ENCODE assay signal across 1 cellular context in the genomic region with DNA sequence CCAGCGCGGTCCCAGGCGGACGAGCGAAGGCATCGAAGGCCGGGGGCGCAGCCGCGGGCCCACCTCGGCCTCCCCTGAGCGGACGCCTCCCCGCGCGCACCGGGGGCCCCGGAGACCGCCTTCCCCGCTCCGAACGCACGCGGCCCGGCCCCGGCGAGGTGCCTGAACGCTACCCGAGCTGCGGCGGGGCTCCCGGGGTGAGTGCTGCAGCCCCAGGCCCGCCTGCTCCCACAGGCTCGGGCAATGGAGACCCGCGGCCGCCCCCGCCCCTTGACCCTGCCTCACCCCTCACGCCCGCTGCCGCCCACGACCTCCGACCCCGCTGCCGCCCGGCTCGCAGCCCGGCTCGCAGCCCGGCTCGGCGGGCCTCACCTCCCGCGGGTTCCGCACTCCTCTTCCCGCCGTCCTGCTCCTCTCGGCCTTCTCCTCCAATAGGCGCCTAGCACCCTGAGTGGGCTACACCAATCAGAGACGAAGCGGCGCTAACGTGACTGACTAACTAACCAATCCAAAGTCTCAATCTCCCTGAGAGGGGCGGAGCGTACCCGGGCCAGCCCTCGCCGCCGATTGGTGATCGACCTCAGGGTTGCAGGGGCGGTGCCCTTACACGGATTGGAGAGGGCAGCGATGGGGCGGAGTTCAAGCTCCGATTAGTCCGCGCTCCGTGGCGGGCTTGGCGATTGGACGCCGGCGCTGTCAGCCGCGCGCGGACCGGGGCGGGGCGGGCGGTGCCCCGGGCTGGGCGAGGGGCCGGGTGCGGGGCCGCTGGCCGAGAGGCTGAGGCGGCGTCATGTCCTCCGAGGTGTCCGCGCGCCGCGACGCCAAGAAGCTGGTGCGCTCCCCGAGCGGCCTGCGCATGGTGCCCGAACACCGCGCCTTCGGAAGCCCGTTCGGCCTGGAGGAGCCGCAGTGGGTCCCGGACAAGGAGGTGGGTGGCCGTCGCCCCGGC.
TF ChIP-seq lines count a peak whose summit lies in the region.

TSS of gene XRCC3 (minus strand) at position 400 of the 949 bp plus-strand sequence. CDS start 4,364 bp downstream, outside the sequence.
TSS of gene ZFYVE21 (plus strand) at position 759 of the 949 bp plus-strand sequence. CDS start at position 791, 32 bp downstream.

TF ChIP-seq in HepG2, 621 proteins besides CTCF, POLR2A, EP300 and RAD21 (continued from another document and continues in another):
- TF ChIP-seq GATAD1 (CRISPR knock-in tag; IDR thresholded peaks at IDR 0.05) (peak; percentile 86), CEBPZ (IDR thresholded peaks at IDR 0.05; ENCODE audit: low read length) (peak; percentile 70), NR2F6 (IDR thresholded peaks at IDR 0.05) (no peak), NR2F6 (CRISPR knock-in tag; IDR thresholded peaks at IDR 0.05) (peak; percentile 26; the same call in 1 of the 2 replicates), ZNF558 (CRISPR knock-in tag; IDR thresholded peaks at IDR 0.05; ENCODE audit: borderline replicate concordance) (peak; percentile 60; the same call in 1 of the 2 replicates), ZNF326 (CRISPR knock-in tag; IDR thresholded peaks at IDR 0.05; ENCODE audit: borderline replicate concordance) (no peak), RCOR2 (CRISPR knock-in tag; IDR thresholded peaks at IDR 0.05) (no peak), RBM22 (optimal IDR thresholded peaks at IDR 0.05; ENCODE audit: low read length) (no peak), REPIN1 (CRISPR knock-in tag; IDR thresholded peaks at IDR 0.05; ENCODE audit: borderline replicate concordance, low read depth) (0 out of 2 replicates have a peak, but pooled peaks have one; percentile 57), POLR2AphosphoS5 (IDR thresholded peaks at IDR 0.05; ENCODE audit: low read depth, low read length) (peak; percentile 42), PRMT3 (CRISPR knock-in tag; IDR thresholded peaks at IDR 0.05; ENCODE audit: borderline replicate concordance, low read depth) (no peak), ZNF230 (CRISPR knock-in tag; IDR thresholded peaks at IDR 0.05) (no peak), ZNF557 (CRISPR knock-in tag; IDR thresholded peaks at IDR 0.05) (no peak), ZGPAT (CRISPR knock-in tag; IDR thresholded peaks at IDR 0.05) (0 out of 2 replicates have a peak, but pooled peaks have one; percentile 15), CHD2 (IDR thresholded peaks at IDR 0.05; ENCODE audit: low read depth, low read length) (peak; percentile 63; the same call in 1 of the 2 replicates), ZNF772 (CRISPR knock-in tag; IDR thresholded peaks at IDR 0.05) (peak; percentile 39; the same call in 1 of the 2 replicates), ARID2 (CRISPR knock-in tag; IDR thresholded peaks at IDR 0.05; ENCODE audit: borderline replicate concordance) (no peak), KLF9 (CRISPR knock-in tag; IDR thresholded peaks at IDR 0.05; ENCODE audit: low read depth) (no peak), KDM5B (CRISPR knock-in tag; IDR thresholded peaks at IDR 0.05; ENCODE audit: borderline replicate concordance) (peak; percentile 77; the same call in 1 of the 2 replicates), ZBTB7B (CRISPR knock-in tag; IDR thresholded peaks at IDR 0.05) (peak; percentile 24; the same call in 1 of the 2 replicates), U2AF1 (optimal IDR thresholded peaks at IDR 0.05; ENCODE audit: low read depth, low read length) (no peak), ASH2L (IDR thresholded peaks at IDR 0.05; ENCODE audit: insufficient read length, low read depth, low read length) (peak; percentile 68), SALL2 (CRISPR knock-in tag; IDR thresholded peaks at IDR 0.05) (peak; percentile 24; the same call in 1 of the 2 replicates), ZBTB25 (CRISPR knock-in tag; IDR thresholded peaks at IDR 0.05) (no peak), ZFP1 (CRISPR knock-in tag; IDR thresholded peaks at IDR 0.05) (no peak), CBFB (CRISPR knock-in tag; IDR thresholded peaks at IDR 0.05) (no peak), PHF8 (CRISPR knock-in tag; IDR thresholded peaks at IDR 0.05) (peak; percentile 85), HHEX (CRISPR knock-in tag; IDR thresholded peaks at IDR 0.05) (no peak), SMARCC2 (IDR thresholded peaks at IDR 0.05) (no peak), ZNF546 (CRISPR knock-in tag; conservative IDR thresholded peaks at IDR 0.05) (peak; percentile 91), ZNF737 (CRISPR knock-in tag; IDR thresholded peaks at IDR 0.05; ENCODE audit: borderline replicate concordance) (no peak), ZNF430 (CRISPR knock-in tag; IDR thresholded peaks at IDR 0.05) (peak; percentile 62; the same call in 1 of the 2 replicates), ZNF709 (CRISPR knock-in tag; IDR thresholded peaks at IDR 0.05) (no peak; the same call in 1 of the 2 replicates)
- TF ChIP-seq, protein P1, sequence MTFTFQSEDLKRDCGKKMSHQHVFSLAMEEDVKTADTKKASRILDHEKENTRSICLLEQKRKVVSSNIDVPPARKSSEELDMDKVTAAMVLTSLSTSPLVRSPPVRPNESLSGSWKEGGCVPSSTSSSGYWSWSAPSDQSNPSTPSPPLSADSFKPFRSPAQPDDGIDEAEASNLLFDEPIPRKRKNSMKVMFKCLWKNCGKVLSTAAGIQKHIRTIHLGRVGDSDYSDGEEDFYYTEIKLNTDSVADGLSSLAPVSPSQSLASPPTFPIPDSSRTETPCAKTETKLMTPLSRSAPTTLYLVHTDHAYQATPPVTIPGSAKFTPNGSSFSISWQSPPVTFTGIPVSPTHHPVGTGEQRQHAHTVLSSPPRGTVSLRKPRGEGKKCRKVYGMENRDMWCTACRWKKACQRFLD (CRISPR knock-in tag; IDR thresholded peaks at IDR 0.05; ENCODE audit: borderline replicate concordance), result 0 out of 2 replicates have a peak, but pooled peaks have one; percentile 52
- TF ChIP-seq, protein P2, sequence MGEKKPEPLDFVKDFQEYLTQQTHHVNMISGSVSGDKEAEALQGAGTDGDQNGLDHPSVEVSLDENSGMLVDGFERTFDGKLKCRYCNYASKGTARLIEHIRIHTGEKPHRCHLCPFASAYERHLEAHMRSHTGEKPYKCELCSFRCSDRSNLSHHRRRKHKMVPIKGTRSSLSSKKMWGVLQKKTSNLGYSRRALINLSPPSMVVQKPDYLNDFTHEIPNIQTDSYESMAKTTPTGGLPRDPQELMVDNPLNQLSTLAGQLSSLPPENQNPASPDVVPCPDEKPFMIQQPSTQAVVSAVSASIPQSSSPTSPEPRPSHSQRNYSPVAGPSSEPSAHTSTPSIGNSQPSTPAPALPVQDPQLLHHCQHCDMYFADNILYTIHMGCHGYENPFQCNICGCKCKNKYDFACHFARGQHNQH (CRISPR knock-in tag; IDR thresholded peaks at IDR 0.05), result 0 out of 2 replicates have a peak, but pooled peaks have one; percentile 38
- TF ChIP-seq, protein P3, sequence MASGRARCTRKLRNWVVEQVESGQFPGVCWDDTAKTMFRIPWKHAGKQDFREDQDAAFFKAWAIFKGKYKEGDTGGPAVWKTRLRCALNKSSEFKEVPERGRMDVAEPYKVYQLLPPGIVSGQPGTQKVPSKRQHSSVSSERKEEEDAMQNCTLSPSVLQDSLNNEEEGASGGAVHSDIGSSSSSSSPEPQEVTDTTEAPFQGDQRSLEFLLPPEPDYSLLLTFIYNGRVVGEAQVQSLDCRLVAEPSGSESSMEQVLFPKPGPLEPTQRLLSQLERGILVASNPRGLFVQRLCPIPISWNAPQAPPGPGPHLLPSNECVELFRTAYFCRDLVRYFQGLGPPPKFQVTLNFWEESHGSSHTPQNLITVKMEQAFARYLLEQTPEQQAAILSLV (CRISPR knock-in tag; IDR thresholded peaks at IDR 0.05; ENCODE audit: borderline replicate concordance), result peak; percentile 20; the same call in 1 of the 2 replicates
- TF ChIP-seq, protein P4, sequence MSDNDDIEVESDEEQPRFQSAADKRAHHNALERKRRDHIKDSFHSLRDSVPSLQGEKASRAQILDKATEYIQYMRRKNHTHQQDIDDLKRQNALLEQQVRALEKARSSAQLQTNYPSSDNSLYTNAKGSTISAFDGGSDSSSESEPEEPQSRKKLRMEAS (IDR thresholded peaks at IDR 0.05), result peak; percentile 82
- TF ChIP-seq, protein P5, sequence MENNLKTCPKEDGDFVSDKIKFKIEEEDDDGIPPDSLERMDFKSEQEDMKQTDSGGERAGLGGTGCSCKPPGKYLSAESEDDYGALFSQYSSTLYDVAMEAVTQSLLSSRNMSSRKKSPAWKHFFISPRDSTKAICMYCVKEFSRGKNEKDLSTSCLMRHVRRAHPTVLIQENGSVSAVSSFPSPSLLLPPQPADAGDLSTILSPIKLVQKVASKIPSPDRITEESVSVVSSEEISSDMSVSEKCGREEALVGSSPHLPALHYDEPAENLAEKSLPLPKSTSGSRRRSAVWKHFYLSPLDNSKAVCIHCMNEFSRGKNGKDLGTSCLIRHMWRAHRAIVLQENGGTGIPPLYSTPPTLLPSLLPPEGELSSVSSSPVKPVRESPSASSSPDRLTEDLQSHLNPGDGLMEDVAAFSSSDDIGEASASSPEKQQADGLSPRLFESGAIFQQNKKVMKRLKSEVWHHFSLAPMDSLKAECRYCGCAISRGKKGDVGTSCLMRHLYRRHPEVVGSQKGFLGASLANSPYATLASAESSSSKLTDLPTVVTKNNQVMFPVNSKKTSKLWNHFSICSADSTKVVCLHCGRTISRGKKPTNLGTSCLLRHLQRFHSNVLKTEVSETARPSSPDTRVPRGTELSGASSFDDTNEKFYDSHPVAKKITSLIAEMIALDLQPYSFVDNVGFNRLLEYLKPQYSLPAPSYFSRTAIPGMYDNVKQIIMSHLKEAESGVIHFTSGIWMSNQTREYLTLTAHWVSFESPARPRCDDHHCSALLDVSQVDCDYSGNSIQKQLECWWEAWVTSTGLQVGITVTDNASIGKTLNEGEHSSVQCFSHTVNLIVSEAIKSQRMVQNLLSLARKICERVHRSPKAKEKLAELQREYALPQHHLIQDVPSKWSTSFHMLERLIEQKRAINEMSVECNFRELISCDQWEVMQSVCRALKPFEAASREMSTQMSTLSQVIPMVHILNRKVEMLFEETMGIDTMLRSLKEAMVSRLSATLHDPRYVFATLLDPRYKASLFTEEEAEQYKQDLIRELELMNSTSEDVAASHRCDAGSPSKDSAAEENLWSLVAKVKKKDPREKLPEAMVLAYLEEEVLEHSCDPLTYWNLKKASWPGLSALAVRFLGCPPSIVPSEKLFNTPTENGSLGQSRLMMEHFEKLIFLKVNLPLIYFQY (CRISPR knock-in tag; IDR thresholded peaks at IDR 0.05; ENCODE audit: borderline replicate concordance), result 0 out of 2 replicates have a peak, but pooled peaks have one; percentile 22
- TF ChIP-seq, protein P6, sequence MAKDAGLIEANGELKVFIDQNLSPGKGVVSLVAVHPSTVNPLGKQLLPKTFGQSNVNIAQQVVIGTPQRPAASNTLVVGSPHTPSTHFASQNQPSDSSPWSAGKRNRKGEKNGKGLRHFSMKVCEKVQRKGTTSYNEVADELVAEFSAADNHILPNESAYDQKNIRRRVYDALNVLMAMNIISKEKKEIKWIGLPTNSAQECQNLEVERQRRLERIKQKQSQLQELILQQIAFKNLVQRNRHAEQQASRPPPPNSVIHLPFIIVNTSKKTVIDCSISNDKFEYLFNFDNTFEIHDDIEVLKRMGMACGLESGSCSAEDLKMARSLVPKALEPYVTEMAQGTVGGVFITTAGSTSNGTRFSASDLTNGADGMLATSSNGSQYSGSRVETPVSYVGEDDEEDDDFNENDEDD (CRISPR knock-in tag; IDR thresholded peaks at IDR 0.05; ENCODE audit: borderline replicate concordance), result peak; percentile 97
- TF ChIP-seq, protein P7, sequence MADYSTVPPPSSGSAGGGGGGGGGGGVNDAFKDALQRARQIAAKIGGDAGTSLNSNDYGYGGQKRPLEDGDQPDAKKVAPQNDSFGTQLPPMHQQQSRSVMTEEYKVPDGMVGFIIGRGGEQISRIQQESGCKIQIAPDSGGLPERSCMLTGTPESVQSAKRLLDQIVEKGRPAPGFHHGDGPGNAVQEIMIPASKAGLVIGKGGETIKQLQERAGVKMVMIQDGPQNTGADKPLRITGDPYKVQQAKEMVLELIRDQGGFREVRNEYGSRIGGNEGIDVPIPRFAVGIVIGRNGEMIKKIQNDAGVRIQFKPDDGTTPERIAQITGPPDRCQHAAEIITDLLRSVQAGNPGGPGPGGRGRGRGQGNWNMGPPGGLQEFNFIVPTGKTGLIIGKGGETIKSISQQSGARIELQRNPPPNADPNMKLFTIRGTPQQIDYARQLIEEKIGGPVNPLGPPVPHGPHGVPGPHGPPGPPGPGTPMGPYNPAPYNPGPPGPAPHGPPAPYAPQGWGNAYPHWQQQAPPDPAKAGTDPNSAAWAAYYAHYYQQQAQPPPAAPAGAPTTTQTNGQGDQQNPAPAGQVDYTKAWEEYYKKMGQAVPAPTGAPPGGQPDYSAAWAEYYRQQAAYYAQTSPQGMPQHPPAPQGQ (CRISPR knock-in tag; IDR thresholded peaks at IDR 0.05; ENCODE audit: borderline replicate concordance), result no peak
